Comparison of ENCODE assay signal across 8 cellular contexts in genomic region chr4:49137043-49137442, GRCh38.
DNase-seq lines count a peak whose midpoint lies in the region; ATAC-seq and TF ChIP-seq lines count a peak whose summit lies in the region.
"Not testable (repeated sequence)": the region's sequence is repeated elsewhere in the genome, so short reads cannot be mapped to it uniquely, and the experiment has no call there.

No MANE protein-coding gene starts in this region.

- not testable (repeated sequence) for H3K27me3 ChIP-seq in body of pancreas; lower lobe of right lung (ENCODE audit: low read depth); upper lobe of left lung

- intact Hi-C loops in body of pancreas (cut with DNase I); lower lobe of right lung (cut with DNase I): not testable (repeated sequence)

- not testable (repeated sequence) for H3K4me1 ChIP-seq in body of pancreas, lower lobe of right lung, upper lobe of left lung

- H3K9me3 ChIP-seq in body of pancreas, lower lobe of right lung, upper lobe of left lung: not testable (repeated sequence)

- peak; percentile 51 for ATAC-seq in GM18868 (IDR thresholded peaks at IDR 0.05; ENCODE audit: unreplicated experiment)
- peak; percentile 48 for ATAC-seq in GM21360 (IDR thresholded peaks at IDR 0.05; ENCODE audit: unreplicated experiment)
- peak; percentile 56 for ATAC-seq in HG02588 (IDR thresholded peaks at IDR 0.05; ENCODE audit: unreplicated experiment)
- peak; percentile 62 for ATAC-seq in HG03045 (IDR thresholded peaks at IDR 0.05; ENCODE audit: unreplicated experiment)
- ATAC-seq in HG03469 (IDR thresholded peaks at IDR 0.05; ENCODE audit: unreplicated experiment), result peak; percentile 37
- ATAC-seq in body of pancreas, result peak; percentile 54
- ATAC-seq in lower lobe of right lung, result peak; percentile 87 to 89
- ATAC-seq in upper lobe of left lung (ENCODE audit: low FRiP score in 2 of 2), result peak; percentile 89 to 94

- TF ChIP-seq EP300 in upper lobe of left lung (IDR thresholded peaks at IDR 0.05), result not testable (repeated sequence)

- not testable (repeated sequence) for H3K27ac ChIP-seq in body of pancreas, lower lobe of right lung, upper lobe of left lung

- TF ChIP-seq CTCF in body of pancreas (IDR thresholded peaks at IDR 0.05); lower lobe of right lung (IDR thresholded peaks at IDR 0.05); upper lobe of left lung (IDR thresholded peaks at IDR 0.05): not testable (repeated sequence)

- WGBS in body of pancreas, 2 donors, result 21 to 41% methylated on average over 4 to 5 of the region's 10 CpGs
- 40 to 43% methylated on average over 2 to 10 of the region's 10 CpGs for WGBS in upper lobe of left lung, 2 donors

- not testable (repeated sequence) for TF ChIP-seq POLR2A in body of pancreas (IDR thresholded peaks at IDR 0.05); upper lobe of left lung (IDR thresholded peaks at IDR 0.05)

- DNase-seq in body of pancreas, lower lobe of right lung, upper lobe of left lung: not testable (repeated sequence)

- not testable (repeated sequence) for H3K4me3 ChIP-seq in body of pancreas, lower lobe of right lung, upper lobe of left lung

- H3K36me3 ChIP-seq in body of pancreas (replicated peaks in 1 of 2; ENCODE audit: insufficient read depth in 1 of 2, low read depth in 2 of 2); lower lobe of right lung; upper lobe of left lung: not testable (repeated sequence)

Comparison
In these comparisons a context has a peak if more than half of its experiments do, and no peak if none do; other contexts are left out.
1. ATAC-seq: peak in every context shown above with its lines; median percentile 92 in upper lobe of left lung; 88 in lower lobe of right lung; 62 in HG03045; 56 in HG02588; 54 in body of pancreas; 51 in GM18868; 48 in GM21360; 37 in HG03469.